1 cellular context compared by ENCODE assay signal in the genomic region with DNA sequence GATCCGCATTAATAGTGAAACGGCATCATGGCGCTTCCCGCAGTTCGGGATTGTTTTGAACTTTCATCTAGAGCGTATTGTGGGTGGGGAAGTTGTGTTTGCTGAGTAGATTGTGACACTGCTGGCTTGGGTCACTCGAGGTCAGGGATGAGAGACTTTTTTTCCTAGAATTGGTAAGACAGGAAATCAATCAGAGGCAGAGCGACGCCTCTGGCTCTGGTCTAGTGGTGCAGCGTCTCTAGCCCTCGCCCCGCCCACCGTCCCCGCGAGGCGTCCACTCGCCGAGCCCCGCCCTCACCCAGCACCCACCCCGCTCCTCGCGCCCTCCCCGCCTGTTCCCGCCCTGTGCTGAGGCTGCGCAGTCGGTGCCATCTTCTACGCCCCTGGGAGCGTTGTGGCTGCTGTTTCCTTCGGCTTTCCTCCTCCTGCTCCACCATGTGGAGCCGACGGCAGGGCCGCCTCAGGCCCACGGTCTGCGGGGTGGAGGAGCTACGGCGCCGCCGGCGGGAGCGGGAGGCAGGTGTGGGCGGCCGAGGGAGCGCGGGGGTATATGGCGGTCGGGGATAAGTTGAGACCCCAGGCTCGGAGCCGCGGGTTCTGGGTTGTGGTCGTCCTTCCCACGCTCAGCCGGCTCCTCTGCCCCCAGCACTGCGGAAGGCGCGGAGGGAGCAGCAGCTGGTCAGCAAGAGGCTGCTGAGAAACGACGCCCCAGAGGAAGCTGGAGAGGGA.
A peak's percentile ranks its signal among the peaks of the same experiment; 100 is the strongest.
TF ChIP-seq lines count a peak whose summit lies in the region.

A gene (plus strand): TSS at position 359 of the 729 bp plus-strand sequence. CDS start 77 bp downstream, at position 436.

TF ChIP-seq in HEK293, 187 proteins besides CTCF, POLR2A, EP300 and RAD21 (continued from another document and continues in another):
- TF ChIP-seq ZNF585B (tag by site-specific recombination; IDR thresholded peaks at IDR 0.05) (no peak), ZNF335 (tag by site-specific recombination; conservative IDR thresholded peaks at IDR 0.05) (peak; percentile 81), ZNF610 (tag by site-specific recombination; IDR thresholded peaks at IDR 0.05; ENCODE audit: borderline replicate concordance) (no peak), HOXD13 (CRISPR knock-in tag; IDR thresholded peaks at IDR 0.05; ENCODE audit: borderline replicate concordance) (no peak), ZNF76 (tag by site-specific recombination; IDR thresholded peaks at IDR 0.05; ENCODE audit: borderline replicate concordance, low read depth) (peak; percentile 26; the same call in 1 of the 2 replicates), HOXA7 (CRISPR knock-in tag; IDR thresholded peaks at IDR 0.05; ENCODE audit: borderline replicate concordance) (no peak), GLIS1 (tag by site-specific recombination; IDR thresholded peaks at IDR 0.05) (peak; percentile 46), ZNF423 (tag by site-specific recombination; IDR thresholded peaks at IDR 0.05) (no peak), ZXDB (tag by site-specific recombination; IDR thresholded peaks at IDR 0.05) (peak; percentile 88), ZNF155 (tag by site-specific recombination; IDR thresholded peaks at IDR 0.05) (no peak), ZNF266 (tag by site-specific recombination; IDR thresholded peaks at IDR 0.05; ENCODE audit: low read depth) (no peak), GLI2 (tag by site-specific recombination; IDR thresholded peaks at IDR 0.05; ENCODE audit: borderline replicate concordance, low read depth) (no peak), ZNF555 (tag by site-specific recombination; conservative IDR thresholded peaks at IDR 0.05) (no peak), KLF8 (tag by site-specific recombination; IDR thresholded peaks at IDR 0.05) (peak; percentile 94), ZNF791 (tag by site-specific recombination; IDR thresholded peaks at IDR 0.05) (no peak), ZNF426 (tag by site-specific recombination; IDR thresholded peaks at IDR 0.05) (no peak), ZSCAN30 (tag by site-specific recombination; IDR thresholded peaks at IDR 0.05) (peak; percentile 37; the same call in 1 of the 2 replicates), ZNF354C (tag by site-specific recombination; IDR thresholded peaks at IDR 0.05; ENCODE audit: borderline replicate concordance, low read depth) (no peak), WT1 (tag by site-specific recombination; IDR thresholded peaks at IDR 0.05) (no peak), KLF10 (tag by site-specific recombination; IDR thresholded peaks at IDR 0.05) (peak; percentile 18; the same call in 1 of the 2 replicates), GLIS2 (tag by site-specific recombination; IDR thresholded peaks at IDR 0.05) (peak; percentile 91), ZNF175 (tag by site-specific recombination; IDR thresholded peaks at IDR 0.05) (no peak), ZNF391 (tag by site-specific recombination; IDR thresholded peaks at IDR 0.05; ENCODE audit: borderline replicate concordance, low read depth) (no peak), YY1 (tag by site-specific recombination; IDR thresholded peaks at IDR 0.05) (0 out of 2 replicates have a peak, but pooled peaks have one; percentile 39), GLI4 (tag by site-specific recombination; IDR thresholded peaks at IDR 0.05) (0 out of 2 replicates have a peak, but pooled peaks have one; percentile 37), BCL11A (tag by site-specific recombination; IDR thresholded peaks at IDR 0.05; ENCODE audit: low read depth) (peak; percentile 35; the same call in 1 of the 2 replicates), ZNF404 (tag by site-specific recombination; IDR thresholded peaks at IDR 0.05) (no peak), ZNF677 (tag by site-specific recombination; IDR thresholded peaks at IDR 0.05) (no peak)
- TF ChIP-seq, protein P1, sequence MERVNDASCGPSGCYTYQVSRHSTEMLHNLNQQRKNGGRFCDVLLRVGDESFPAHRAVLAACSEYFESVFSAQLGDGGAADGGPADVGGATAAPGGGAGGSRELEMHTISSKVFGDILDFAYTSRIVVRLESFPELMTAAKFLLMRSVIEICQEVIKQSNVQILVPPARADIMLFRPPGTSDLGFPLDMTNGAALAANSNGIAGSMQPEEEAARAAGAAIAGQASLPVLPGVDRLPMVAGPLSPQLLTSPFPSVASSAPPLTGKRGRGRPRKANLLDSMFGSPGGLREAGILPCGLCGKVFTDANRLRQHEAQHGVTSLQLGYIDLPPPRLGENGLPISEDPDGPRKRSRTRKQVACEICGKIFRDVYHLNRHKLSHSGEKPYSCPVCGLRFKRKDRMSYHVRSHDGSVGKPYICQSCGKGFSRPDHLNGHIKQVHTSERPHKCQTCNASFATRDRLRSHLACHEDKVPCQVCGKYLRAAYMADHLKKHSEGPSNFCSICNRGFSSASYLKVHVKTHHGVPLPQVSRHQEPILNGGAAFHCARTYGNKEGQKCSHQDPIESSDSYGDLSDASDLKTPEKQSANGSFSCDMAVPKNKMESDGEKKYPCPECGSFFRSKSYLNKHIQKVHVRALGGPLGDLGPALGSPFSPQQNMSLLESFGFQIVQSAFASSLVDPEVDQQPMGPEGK (tag by site-specific recombination; IDR thresholded peaks at IDR 0.05) = peak; percentile 92
- TF ChIP-seq, protein P2, sequence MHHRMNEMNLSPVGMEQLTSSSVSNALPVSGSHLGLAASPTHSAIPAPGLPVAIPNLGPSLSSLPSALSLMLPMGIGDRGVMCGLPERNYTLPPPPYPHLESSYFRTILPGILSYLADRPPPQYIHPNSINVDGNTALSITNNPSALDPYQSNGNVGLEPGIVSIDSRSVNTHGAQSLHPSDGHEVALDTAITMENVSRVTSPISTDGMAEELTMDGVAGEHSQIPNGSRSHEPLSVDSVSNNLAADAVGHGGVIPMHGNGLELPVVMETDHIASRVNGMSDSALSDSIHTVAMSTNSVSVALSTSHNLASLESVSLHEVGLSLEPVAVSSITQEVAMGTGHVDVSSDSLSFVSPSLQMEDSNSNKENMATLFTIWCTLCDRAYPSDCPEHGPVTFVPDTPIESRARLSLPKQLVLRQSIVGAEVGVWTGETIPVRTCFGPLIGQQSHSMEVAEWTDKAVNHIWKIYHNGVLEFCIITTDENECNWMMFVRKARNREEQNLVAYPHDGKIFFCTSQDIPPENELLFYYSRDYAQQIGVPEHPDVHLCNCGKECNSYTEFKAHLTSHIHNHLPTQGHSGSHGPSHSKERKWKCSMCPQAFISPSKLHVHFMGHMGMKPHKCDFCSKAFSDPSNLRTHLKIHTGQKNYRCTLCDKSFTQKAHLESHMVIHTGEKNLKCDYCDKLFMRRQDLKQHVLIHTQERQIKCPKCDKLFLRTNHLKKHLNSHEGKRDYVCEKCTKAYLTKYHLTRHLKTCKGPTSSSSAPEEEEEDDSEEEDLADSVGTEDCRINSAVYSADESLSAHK (tag by site-specific recombination; IDR thresholded peaks at IDR 0.05) = no peak
- TF ChIP-seq, protein P3, sequence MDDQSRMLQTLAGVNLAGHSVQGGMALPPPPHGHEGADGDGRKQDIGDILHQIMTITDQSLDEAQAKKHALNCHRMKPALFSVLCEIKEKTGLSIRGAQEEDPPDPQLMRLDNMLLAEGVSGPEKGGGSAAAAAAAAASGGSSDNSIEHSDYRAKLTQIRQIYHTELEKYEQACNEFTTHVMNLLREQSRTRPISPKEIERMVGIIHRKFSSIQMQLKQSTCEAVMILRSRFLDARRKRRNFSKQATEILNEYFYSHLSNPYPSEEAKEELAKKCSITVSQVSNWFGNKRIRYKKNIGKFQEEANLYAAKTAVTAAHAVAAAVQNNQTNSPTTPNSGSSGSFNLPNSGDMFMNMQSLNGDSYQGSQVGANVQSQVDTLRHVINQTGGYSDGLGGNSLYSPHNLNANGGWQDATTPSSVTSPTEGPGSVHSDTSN (CRISPR knock-in tag; IDR thresholded peaks at IDR 0.05) = no peak
- TF ChIP-seq, protein P4, sequence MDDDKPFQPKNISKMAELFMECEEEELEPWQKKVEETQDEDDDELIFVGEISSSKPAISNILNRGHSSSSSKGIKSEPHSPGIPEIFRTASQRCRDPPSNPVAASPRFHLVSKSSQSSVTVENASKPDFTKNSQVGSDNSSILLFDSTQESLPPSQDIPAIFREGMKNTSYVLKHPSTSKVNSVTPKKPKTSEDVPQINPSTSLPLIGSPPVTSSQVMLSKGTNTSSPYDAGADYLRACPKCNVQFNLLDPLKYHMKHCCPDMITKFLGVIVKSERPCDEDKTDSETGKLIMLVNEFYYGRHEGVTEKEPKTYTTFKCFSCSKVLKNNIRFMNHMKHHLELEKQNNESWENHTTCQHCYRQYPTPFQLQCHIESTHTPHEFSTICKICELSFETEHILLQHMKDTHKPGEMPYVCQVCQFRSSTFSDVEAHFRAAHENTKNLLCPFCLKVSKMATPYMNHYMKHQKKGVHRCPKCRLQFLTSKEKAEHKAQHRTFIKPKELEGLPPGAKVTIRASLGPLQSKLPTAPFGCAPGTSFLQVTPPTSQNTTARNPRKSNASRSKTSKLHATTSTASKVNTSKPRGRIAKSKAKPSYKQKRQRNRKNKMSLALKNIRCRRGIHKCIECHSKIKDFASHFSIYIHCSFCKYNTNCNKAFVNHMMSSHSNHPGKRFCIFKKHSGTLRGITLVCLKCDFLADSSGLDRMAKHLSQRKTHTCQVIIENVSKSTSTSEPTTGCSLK (tag by site-specific recombination; IDR thresholded peaks at IDR 0.05) = no peak
- TF ChIP-seq, protein P5, sequence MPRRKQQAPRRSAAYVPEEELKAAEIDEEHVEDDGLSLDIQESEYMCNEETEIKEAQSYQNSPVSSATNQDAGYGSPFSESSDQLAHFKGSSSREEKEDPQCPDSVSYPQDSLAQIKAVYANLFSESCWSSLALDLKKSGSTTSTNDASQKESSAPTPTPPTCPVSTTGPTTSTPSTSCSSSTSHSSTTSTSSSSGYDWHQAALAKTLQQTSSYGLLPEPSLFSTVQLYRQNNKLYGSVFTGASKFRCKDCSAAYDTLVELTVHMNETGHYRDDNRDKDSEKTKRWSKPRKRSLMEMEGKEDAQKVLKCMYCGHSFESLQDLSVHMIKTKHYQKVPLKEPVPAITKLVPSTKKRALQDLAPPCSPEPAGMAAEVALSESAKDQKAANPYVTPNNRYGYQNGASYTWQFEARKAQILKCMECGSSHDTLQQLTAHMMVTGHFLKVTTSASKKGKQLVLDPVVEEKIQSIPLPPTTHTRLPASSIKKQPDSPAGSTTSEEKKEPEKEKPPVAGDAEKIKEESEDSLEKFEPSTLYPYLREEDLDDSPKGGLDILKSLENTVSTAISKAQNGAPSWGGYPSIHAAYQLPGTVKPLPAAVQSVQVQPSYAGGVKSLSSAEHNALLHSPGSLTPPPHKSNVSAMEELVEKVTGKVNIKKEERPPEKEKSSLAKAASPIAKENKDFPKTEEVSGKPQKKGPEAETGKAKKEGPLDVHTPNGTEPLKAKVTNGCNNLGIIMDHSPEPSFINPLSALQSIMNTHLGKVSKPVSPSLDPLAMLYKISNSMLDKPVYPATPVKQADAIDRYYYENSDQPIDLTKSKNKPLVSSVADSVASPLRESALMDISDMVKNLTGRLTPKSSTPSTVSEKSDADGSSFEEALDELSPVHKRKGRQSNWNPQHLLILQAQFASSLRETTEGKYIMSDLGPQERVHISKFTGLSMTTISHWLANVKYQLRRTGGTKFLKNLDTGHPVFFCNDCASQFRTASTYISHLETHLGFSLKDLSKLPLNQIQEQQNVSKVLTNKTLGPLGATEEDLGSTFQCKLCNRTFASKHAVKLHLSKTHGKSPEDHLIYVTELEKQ (tag by site-specific recombination; IDR thresholded peaks at IDR 0.05; ENCODE audit: borderline replicate concordance) = no peak; the same call in 1 of the 2 replicates
- TF ChIP-seq, protein P6, sequence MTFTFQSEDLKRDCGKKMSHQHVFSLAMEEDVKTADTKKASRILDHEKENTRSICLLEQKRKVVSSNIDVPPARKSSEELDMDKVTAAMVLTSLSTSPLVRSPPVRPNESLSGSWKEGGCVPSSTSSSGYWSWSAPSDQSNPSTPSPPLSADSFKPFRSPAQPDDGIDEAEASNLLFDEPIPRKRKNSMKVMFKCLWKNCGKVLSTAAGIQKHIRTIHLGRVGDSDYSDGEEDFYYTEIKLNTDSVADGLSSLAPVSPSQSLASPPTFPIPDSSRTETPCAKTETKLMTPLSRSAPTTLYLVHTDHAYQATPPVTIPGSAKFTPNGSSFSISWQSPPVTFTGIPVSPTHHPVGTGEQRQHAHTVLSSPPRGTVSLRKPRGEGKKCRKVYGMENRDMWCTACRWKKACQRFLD (tag by site-specific recombination; IDR thresholded peaks at IDR 0.05) = no peak
- TF ChIP-seq, protein P7, sequence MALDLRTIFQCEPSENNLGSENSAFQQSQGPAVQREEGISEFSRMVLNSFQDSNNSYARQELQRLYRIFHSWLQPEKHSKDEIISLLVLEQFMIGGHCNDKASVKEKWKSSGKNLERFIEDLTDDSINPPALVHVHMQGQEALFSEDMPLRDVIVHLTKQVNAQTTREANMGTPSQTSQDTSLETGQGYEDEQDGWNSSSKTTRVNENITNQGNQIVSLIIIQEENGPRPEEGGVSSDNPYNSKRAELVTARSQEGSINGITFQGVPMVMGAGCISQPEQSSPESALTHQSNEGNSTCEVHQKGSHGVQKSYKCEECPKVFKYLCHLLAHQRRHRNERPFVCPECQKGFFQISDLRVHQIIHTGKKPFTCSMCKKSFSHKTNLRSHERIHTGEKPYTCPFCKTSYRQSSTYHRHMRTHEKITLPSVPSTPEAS (tag by site-specific recombination; IDR thresholded peaks at IDR 0.05) = 0 out of 2 replicates have a peak, but pooled peaks have one; percentile 7
- TF ChIP-seq, protein P8, sequence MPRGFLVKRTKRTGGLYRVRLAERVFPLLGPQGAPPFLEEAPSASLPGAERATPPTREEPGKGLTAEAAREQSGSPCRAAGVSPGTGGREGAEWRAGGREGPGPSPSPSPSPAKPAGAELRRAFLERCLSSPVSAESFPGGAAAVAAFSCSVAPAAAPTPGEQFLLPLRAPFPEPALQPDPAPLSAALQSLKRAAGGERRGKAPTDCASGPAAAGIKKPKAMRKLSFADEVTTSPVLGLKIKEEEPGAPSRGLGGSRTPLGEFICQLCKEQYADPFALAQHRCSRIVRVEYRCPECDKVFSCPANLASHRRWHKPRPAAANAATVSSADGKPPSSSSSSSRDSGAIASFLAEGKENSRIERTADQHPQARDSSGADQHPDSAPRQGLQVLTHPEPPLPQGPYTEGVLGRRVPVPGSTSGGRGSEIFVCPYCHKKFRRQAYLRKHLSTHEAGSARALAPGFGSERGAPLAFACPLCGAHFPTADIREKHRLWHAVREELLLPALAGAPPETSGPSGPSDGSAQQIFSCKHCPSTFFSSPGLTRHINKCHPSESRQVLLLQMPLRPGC (tag by site-specific recombination; IDR thresholded peaks at IDR 0.05) = peak; percentile 15; the same call in 1 of the 2 replicates
